In genomic region chr19:52856540-52857377, GRCh38 we compare ENCODE assay signal across 1 cellular context.
TF ChIP-seq lines count a peak whose summit lies in the region.

No MANE protein-coding gene starts in this region.

TF ChIP-seq in HepG2, 621 proteins besides CTCF, POLR2A, EP300 and RAD21:
- 0 out of 2 replicates have a peak, but pooled peaks have one; percentile 20 for TF ChIP-seq EEA1 (CRISPR knock-in tag; IDR thresholded peaks at IDR 0.05; ENCODE audit: borderline replicate concordance)
TF ChIP-seq in HepG2: peak in this region for 1; not testable (repeated sequence) for 620.
